ENCODE assay signal across 9 cellular contexts in genomic region chr19:1263198-1263597, GRCh38. TPM values are rescaled to one million over a fixed set of nuclear protein-coding genes. Genes with fewer than 3 reads are reported as not detected.
DNase-seq lines count a peak whose midpoint lies in the region; TF ChIP-seq lines count a peak whose summit lies in the region.
"Had no signal": no experiment of that assay in that cellular context is flagged by ENCODE, and none has a peak within 500 bp of the region (broad histone marks: within the 10 kb centered on the region; RNA-seq: fewer than 3 reads in every experiment).

No MANE protein-coding gene starts in this region.

- peak overlapping the region; percentile 84 for H3K27ac Mint-ChIP-seq in activated T-cell treated with anti-CD3 and anti-CD28 coated beads, Interleukin-2, amount 50 U/mL, for 24 hours
- H3K27ac Mint-ChIP-seq in activated CD4-positive, alpha-beta memory T cell treated with anti-CD3 and anti-CD28 coated beads, Interleukin-2, amount 10 ng/mL, durations not matched to agents 7 days and 5 days, result no peak overlapping the region

- 47 to 75% (median 62%) methylated on average over 5 of the region's 5 CpGs for WGBS in stomach, 5 donors

- H3K4me1 Mint-ChIP-seq in activated T-cell treated with anti-CD3 and anti-CD28 coated beads, Interleukin-2, amount 50 U/mL, for 24 hours (ENCODE audit: low read depth), result peaks cover 71% of the 10 kb centered on the region
- peaks cover 58% of the 10 kb centered on the region for H3K4me1 Mint-ChIP-seq in activated CD4-positive, alpha-beta memory T cell treated with anti-CD3 and anti-CD28 coated beads, Interleukin-2, amount 10 ng/mL, durations not matched to agents 7 days and 5 days

- POLR2A ChIA-PET in activated CD4-positive, alpha-beta memory T cell treated with anti-CD3 and anti-CD28 coated beads, Interleukin-2, amount 10 ng/mL, durations not matched to agents 7 days and 5 days (lab: Charles Lee), result interaction anchor here (3.8 to 10.9 kb wide), 2 partner anchors 11 to 19 kb away, joined by 27 to 162 read pairs; no protein-coding TSS in a partner anchor

- no peak for TF ChIP-seq POLR2A in stomach (IDR thresholded peaks at IDR 0.05)

- TF ChIP-seq CTCF in stomach (IDR thresholded peaks at IDR 0.05), result no peak

- intact Hi-C loops in stomach (cut with DNase I; ENCODE audit: low total_unique reads), result no loop called here

- peaks cover 37% of the 10 kb centered on the region for H3K36me3 Mint-ChIP-seq in activated T-cell treated with anti-CD3 and anti-CD28 coated beads, Interleukin-2, amount 50 U/mL, for 24 hours (ENCODE audit: low read depth)
- H3K36me3 Mint-ChIP-seq in activated CD4-positive, alpha-beta memory T cell treated with anti-CD3 and anti-CD28 coated beads, Interleukin-2, amount 10 ng/mL, durations not matched to agents 7 days and 5 days (ENCODE audit: low read depth), result peaks cover 21% of the 10 kb centered on the region

- no peaks in the 10 kb centered on the region for H3K9me3 ChIP-seq in stomach

- CTCF ChIA-PET in activated CD4-positive, alpha-beta memory T cell treated with anti-CD3 and anti-CD28 coated beads, Interleukin-2, amount 10 ng/mL, durations not matched to agents 7 days and 5 days (lab: Charles Lee), result interaction anchor here (11.2 kb wide), 1 partner anchor 18 kb away, joined by 412 read pairs; no protein-coding TSS in a partner anchor

- no peaks in the 10 kb centered on the region for H3K27me3 Mint-ChIP-seq in activated T-cell treated with anti-CD3 and anti-CD28 coated beads, Interleukin-2, amount 50 U/mL, for 24 hours
- H3K27me3 Mint-ChIP-seq in activated CD4-positive, alpha-beta memory T cell treated with anti-CD3 and anti-CD28 coated beads, Interleukin-2, amount 10 ng/mL, durations not matched to agents 7 days and 5 days, result peaks cover 3% of the 10 kb centered on the region

- peaks cover under 1 to 5% (median 2%) of the 10 kb centered on the region in 4 donors for H3K36me3 ChIP-seq in stomach

- H3K4me3 ChIP-seq in stomach, result no peak overlapping the region

- H3K27ac ChIP-seq in stomach, result peak overlapping the region; percentile 93 to 100 (median 100)

- H3K27me3 ChIP-seq in stomach, result no peaks in the 10 kb centered on the region

- no peak for DNase-seq in activated T-cell treated with anti-CD3 and anti-CD28 coated beads, Interleukin-2, amount 50 U/mL, for 24 hours
- no peak for DNase-seq in activated T-cell treated with anti-CD3 and anti-CD28 coated beads for 4 hours
- DNase-seq in activated CD4-positive, alpha-beta memory T cell treated with anti-CD3 and anti-CD28 coated beads, Interleukin-2, amount 10 ng/mL, durations not matched to agents 7 days and 5 days, result no peak
- peak; percentile 61 for DNase-seq in left kidney (ENCODE audit: low read depth, low spot score)
- no peak for DNase-seq in stomach
- DNase-seq in Kasumi-1 (lab: John Stamatoyannopoulos, UW), result no peak
- DNase-seq in SK-N-DZ (ENCODE audit: low spot score), result no peak
- DNase-seq in pons (ENCODE audit: low spot score), result no peak
- DNase-seq: NCI-H82 had no signal

- H3K9me3 Mint-ChIP-seq in activated T-cell treated with anti-CD3 and anti-CD28 coated beads, Interleukin-2, amount 50 U/mL, for 24 hours, result no peaks in the 10 kb centered on the region
- no peaks in the 10 kb centered on the region for H3K9me3 Mint-ChIP-seq in activated CD4-positive, alpha-beta memory T cell treated with anti-CD3 and anti-CD28 coated beads, Interleukin-2, amount 10 ng/mL, durations not matched to agents 7 days and 5 days

- H3K4me3 Mint-ChIP-seq in activated T-cell treated with anti-CD3 and anti-CD28 coated beads, Interleukin-2, amount 50 U/mL, for 24 hours, result peak overlapping the region; percentile 67
- H3K4me3 Mint-ChIP-seq in activated CD4-positive, alpha-beta memory T cell treated with anti-CD3 and anti-CD28 coated beads, Interleukin-2, amount 10 ng/mL, durations not matched to agents 7 days and 5 days, result peak overlapping the region; percentile 41

- peaks cover 79 to 95% (median 89%) of the 10 kb centered on the region in 4 donors for H3K4me1 ChIP-seq in stomach

- TF ChIP-seq EP300 in stomach (IDR thresholded peaks at IDR 0.05), result no peak

RNA-seq across cellular contexts. Expression of gene CIRBP, which starts 5.9 kb away (rescaled TPM):
- 100 to 1,000 TPM; 203 to 204 TPM for total RNA-seq in activated CD4-positive, alpha-beta memory T cell treated with anti-CD3 and anti-CD28 coated beads, Interleukin-2, amount 10 ng/mL, durations not matched to agents 7 days and 5 days
- 100 to 1,000 TPM; 250 to 520 (median 327) TPM for total RNA-seq in stomach
- polyA plus RNA-seq in stomach, result 100 to 1,000 TPM; 307 to 686 (median 385) TPM
- 479 and 663 TPM in 2 replicates for polyA plus RNA-seq in SK-N-DZ (2014; cell fraction: cytosol; rRNA removed)
- 559 and 732 TPM in 2 replicates for polyA plus RNA-seq in SK-N-DZ (2014; cell fraction: nucleus; rRNA removed)

RNA-seq across cellular contexts. Expression of gene FAM174C, which starts 12.1 kb away (rescaled TPM):
- 10 to 100 TPM; 45.9 to 50.1 TPM for total RNA-seq in activated CD4-positive, alpha-beta memory T cell treated with anti-CD3 and anti-CD28 coated beads, Interleukin-2, amount 10 ng/mL, durations not matched to agents 7 days and 5 days
- total RNA-seq in stomach, result 100 to 1,000 TPM in 2 of 5 donors, 10 to 100 TPM in 2, 1 to 10 TPM in 1; 6.2 to 240 (median 23.7) TPM
- 100 to 1,000 TPM in 1 of 3 donors, 10 to 100 TPM in 2; 75.8 to 102 (median 80.3) TPM for polyA plus RNA-seq in stomach
- polyA plus RNA-seq in SK-N-DZ (2014; cell fraction: cytosol; rRNA removed), result 27.6 and 35.5 TPM in 2 replicates
- polyA plus RNA-seq in SK-N-DZ (2014; cell fraction: nucleus; rRNA removed), result 40.1 and 42.4 TPM in 2 replicates

RNA-seq across cellular contexts. Expression of gene MIDN, which starts 14.8 kb away (rescaled TPM):
- total RNA-seq in activated CD4-positive, alpha-beta memory T cell treated with anti-CD3 and anti-CD28 coated beads, Interleukin-2, amount 10 ng/mL, durations not matched to agents 7 days and 5 days, result 10 to 100 TPM; 86.2 to 88.6 TPM
- 100 to 1,000 TPM in 1 of 5 donors, 10 to 100 TPM in 4; 31.6 to 118 (median 54.6) TPM for total RNA-seq in stomach
- 10 to 100 TPM; 17.0 to 29.2 (median 21.0) TPM for polyA plus RNA-seq in stomach
- polyA plus RNA-seq in SK-N-DZ (2014; cell fraction: cytosol; rRNA removed), result 23.3 and 31.3 TPM in 2 replicates
- polyA plus RNA-seq in SK-N-DZ (2014; cell fraction: nucleus; rRNA removed), result 74.4 and 125 TPM in 2 replicates

RNA-seq across cellular contexts. Expression of gene ATP5F1D, which starts 21.6 kb away (rescaled TPM):
- 100 to 1,000 TPM; 171 to 173 TPM for total RNA-seq in activated CD4-positive, alpha-beta memory T cell treated with anti-CD3 and anti-CD28 coated beads, Interleukin-2, amount 10 ng/mL, durations not matched to agents 7 days and 5 days
- total RNA-seq in stomach, result 100 to 1,000 TPM in 2 of 5 donors, 10 to 100 TPM in 3; 26.4 to 905 (median 37.9) TPM
- 100 to 1,000 TPM; 355 to 508 (median 358) TPM for polyA plus RNA-seq in stomach
- polyA plus RNA-seq in SK-N-DZ (2014; cell fraction: cytosol; rRNA removed), result 69.7 and 75.2 TPM in 2 replicates
- 50.9 and 102 TPM in 2 replicates for polyA plus RNA-seq in SK-N-DZ (2014; cell fraction: nucleus; rRNA removed)

RNA-seq across cellular contexts. Expression of gene EFNA2, which starts 22.5 kb away (rescaled TPM):
- not detected for total RNA-seq in activated CD4-positive, alpha-beta memory T cell treated with anti-CD3 and anti-CD28 coated beads, Interleukin-2, amount 10 ng/mL, durations not matched to agents 7 days and 5 days
- 10 to 100 TPM in 1 of 5 donors, under 1 TPM in 1, not detected in 3; 0.55 to 21.1 TPM for total RNA-seq in stomach
- polyA plus RNA-seq in stomach, result under 1 TPM in 1 of 3 donors, not detected in 2; 0.15 TPM
- polyA plus RNA-seq in SK-N-DZ (2014; cell fraction: cytosol; rRNA removed), result 12.4 and 16.7 TPM in 2 replicates
- polyA plus RNA-seq in SK-N-DZ (2014; cell fraction: nucleus; rRNA removed), result 6.8 and 9.5 TPM in 2 replicates
